10 cellular contexts compared by ENCODE assay signal in the genomic region with DNA sequence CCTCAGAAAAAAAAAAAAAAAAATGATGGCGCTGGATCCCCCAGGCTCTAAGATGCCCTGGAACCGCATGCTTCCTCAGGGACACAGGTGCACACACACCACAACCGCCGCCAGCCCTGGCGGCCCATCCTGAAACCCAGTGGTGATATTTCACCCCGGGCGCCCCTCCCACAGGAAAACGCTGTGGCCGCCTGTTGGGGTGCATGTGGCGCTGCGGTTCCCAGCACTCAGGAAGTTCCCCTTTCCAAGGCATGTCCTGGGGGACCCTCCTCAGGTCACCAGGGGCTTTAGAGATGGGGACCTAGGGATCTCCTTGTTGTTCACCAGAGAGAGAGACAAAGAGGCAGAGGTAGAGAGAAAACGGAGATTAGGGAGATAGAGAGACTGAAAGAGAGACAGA. TPM values are rescaled to one million over a fixed set of nuclear protein-coding genes. Genes with fewer than 3 reads are reported as not detected.
DNase-seq lines count a peak whose midpoint lies in the region; ATAC-seq and TF ChIP-seq lines count a peak whose summit lies in the region.
"Had no signal": no experiment of that assay in that cellular context is flagged by ENCODE, and none has a peak within 500 bp of the region (broad histone marks: within the 10 kb centered on the region; RNA-seq: fewer than 3 reads in every experiment).

No MANE protein-coding gene starts in this region.

- intact Hi-C loops in Panc1 (cut with micrococcal nuclease; ENCODE audit: unreplicated experiment) = no loop called here

- no peak overlapping the region for H3K27ac Mint-ChIP-seq in glutamatergic neuron (ENCODE audit: unreplicated experiment)

- H3K27ac ChIP-seq in Panc1 (ENCODE audit: low read length) = no peak overlapping the region
- peak overlapping the region in 8 of 21 experiments; percentile 5 to 76 (median 46) for H3K27ac ChIP-seq in skin epidermis
- H3K27ac ChIP-seq: 22Rv1, pancreas had no signal

- no peaks in the 10 kb centered on the region for H3K27me3 ChIP-seq in Panc1 (ENCODE audit: control insufficient read depth, insufficient read depth, low read length)
- H3K27me3 ChIP-seq: pancreas had no signal

- H3K4me1 Mint-ChIP-seq in glutamatergic neuron (ENCODE audit: low read depth, unreplicated experiment) = peaks cover 9% of the 10 kb centered on the region

- POLR2A ChIA-PET in Panc1 (lab: Charles Lee) = no interaction called here

- no TSS peak for BruUV-seq in Panc1 (replicated peaks; lab: Mats Ljungman, UMichigan)

- peak; percentile 46; the same call in 1 of the 2 replicates for ATAC-seq in Panc1
- ATAC-seq in GM19397 (IDR thresholded peaks at IDR 0.05; ENCODE audit: unreplicated experiment) = no peak

- no peaks in the 10 kb centered on the region; the same call in 1 of the 2 replicates for H3K36me3 ChIP-seq in Panc1 (ENCODE audit: control insufficient read depth, insufficient read depth, low read length)
- H3K36me3 ChIP-seq: pancreas had no signal

- in situ Hi-C loops in Panc1 (cut with HindIII; ENCODE audit: low pct_unique_long_range_greater_than_20kb, low sequenced_read_pairs) = no loop called here

- H3K27me3 Mint-ChIP-seq in glutamatergic neuron (ENCODE audit: unreplicated experiment) = peaks cover 3% of the 10 kb centered on the region

- H3K4me3 ChIP-seq in Panc1 (ENCODE audit: low read depth in 2 of 2, low read length in 2 of 2) = peak overlapping the region; percentile 15 to 32; a peak in 3 of 4 replicates
- H3K4me3 ChIP-seq in skin epidermis = peak overlapping the region; percentile 21 to 49 (median 31)

- peak; percentile 16 for DNase-seq in NOMO-1 treated with DMSO at 0.1 percent for 48 hours (lab: John Stamatoyannopoulos, UW; ENCODE audit: unreplicated experiment)
- no peak for DNase-seq in NOMO-1 treated with dmso at 0.1 percent for 144 hours (lab: John Stamatoyannopoulos, UW; ENCODE audit: unreplicated experiment)
- DNase-seq in Panc1 (ENCODE audit: low read depth, low spot score) = no peak
- DNase-seq in glutamatergic neuron = no peak
- no peak for DNase-seq in NK-92 (lab: John Stamatoyannopoulos, UW; ENCODE audit: unreplicated experiment)
- no peak for DNase-seq in NCI-H748 treated with DMSO at 0.1 percent for 48 hours (lab: John Stamatoyannopoulos, UW)

- TF ChIP-seq CTCF in Panc1 (IDR thresholded peaks at IDR 0.05) = no peak
- no peak for TF ChIP-seq CTCF in glutamatergic neuron (IDR thresholded peaks at IDR 0.05; ENCODE audit: partially characterized antibody, unreplicated experiment)

- CTCF ChIA-PET in Panc1 (lab: Charles Lee) = interaction anchor here (1.1 kb wide), 1 partner anchor 201 kb away, joined by 11 read pairs; no protein-coding TSS in a partner anchor

- H3K9me3 Mint-ChIP-seq in glutamatergic neuron (ENCODE audit: unreplicated experiment) = peaks cover 6% of the 10 kb centered on the region

- H3K9me3 ChIP-seq in Panc1 (ENCODE audit: control insufficient read depth, insufficient read depth, low read depth, low read length) = no peaks in the 10 kb centered on the region
- H3K9me3 ChIP-seq: pancreas had no signal

- no peaks in the 10 kb centered on the region for H3K36me3 Mint-ChIP-seq in glutamatergic neuron (ENCODE audit: unreplicated experiment)

- peak overlapping the region; percentile 48 for H3K4me3 Mint-ChIP-seq in glutamatergic neuron (ENCODE audit: unreplicated experiment)

- H3K4me1 ChIP-seq in Panc1 (ENCODE audit: control insufficient read depth, insufficient read depth, low read length) = no peaks in the 10 kb centered on the region
- H3K4me1 ChIP-seq: pancreas had no signal

RNA-seq across cellular contexts. Expression of a gene that starts 2.5 kb away (rescaled TPM):
- total RNA-seq in Panc1 (2021; ENCODE audit: unreplicated experiment) (0.21 TPM), glutamatergic neuron (ENCODE audit: unreplicated experiment) (0.66 TPM)
- polyA plus RNA-seq in Panc1 (2012; ENCODE audit: insufficient read length) = 0.28 TPM

RNA-seq across cellular contexts. Expression of a gene that starts 59.1 kb away (rescaled TPM):
- total RNA-seq in Panc1 (2021; ENCODE audit: unreplicated experiment) (not detected), glutamatergic neuron (ENCODE audit: unreplicated experiment) (not detected)
- polyA plus RNA-seq in Panc1 (2012; ENCODE audit: insufficient read length) = not detected
- total RNA-seq: pancreas had no signal
- polyA plus RNA-seq: pancreas had no signal

RNA-seq across cellular contexts. Expression of a gene that starts 59.1 kb away (rescaled TPM):
- total RNA-seq in Panc1 (2021; ENCODE audit: unreplicated experiment) (not detected), glutamatergic neuron (ENCODE audit: unreplicated experiment) (not detected)
- 0.07 TPM for polyA plus RNA-seq in Panc1 (2012; ENCODE audit: insufficient read length)
- polyA plus RNA-seq: pancreas had no signal
